Comparison of ENCODE assay signal across 13 cellular contexts in genomic region chr11:74055938-74056337, GRCh38. TPM values are rescaled to one million over a fixed set of nuclear protein-coding genes. Genes with fewer than 3 reads are reported as not detected.
A peak's percentile ranks its signal among the peaks of the same experiment; 100 is the strongest.
DNase-seq lines count a peak whose midpoint lies in the region; ATAC-seq and TF ChIP-seq lines count a peak whose summit lies in the region.
"Had no signal": no experiment of that assay in that cellular context is flagged by ENCODE, and none has a peak within 500 bp of the region (broad histone marks: within the 10 kb centered on the region; RNA-seq: fewer than 3 reads in every experiment).

No MANE protein-coding gene starts in this region.

- no peak overlapping the region for H3K4me3 Mint-ChIP-seq in mesothelial cell of epicardium
- H3K4me3 Mint-ChIP-seq: activated CD8-positive, alpha-beta T cell treated with anti-CD3 and anti-CD28 coated beads, Interleukin-2, amount 10 ng/mL, durations not matched to agents 7 days and 5 days; CD4-positive, alpha-beta memory T cell; T-cell had no signal

- H3K36me3 Mint-ChIP-seq in mesothelial cell of epicardium = peaks cover 28% of the 10 kb centered on the region

- H3K36me3 ChIP-seq in BJ (ENCODE audit: control insufficient read depth, insufficient read depth, low read length) (peaks cover 3% of the 10 kb centered on the region; the same call in 1 of the 2 replicates), breast epithelium (peaks cover 4% of the 10 kb centered on the region), upper lobe of right lung (peaks cover 5% of the 10 kb centered on the region)

- peak overlapping the region; percentile 33 for H3K27ac Mint-ChIP-seq in mesothelial cell of epicardium
- H3K27ac Mint-ChIP-seq: activated CD8-positive, alpha-beta T cell treated with anti-CD3 and anti-CD28 coated beads, Interleukin-2, amount 10 ng/mL, durations not matched to agents 7 days and 5 days; T-cell had no signal

- H3K27me3 ChIP-seq in BJ (ENCODE audit: control insufficient read depth, insufficient read depth, low read length) (no peaks in the 10 kb centered on the region), breast epithelium (no peaks in the 10 kb centered on the region), upper lobe of right lung (no peaks in the 10 kb centered on the region)

- H3K4me3 ChIP-seq in BJ (ENCODE audit: low read depth, low read length) (no peak overlapping the region), breast epithelium (no peak overlapping the region), upper lobe of right lung (no peak overlapping the region)

- intact Hi-C loops in breast epithelium (cut with DNase I; ENCODE audit: low total_unique reads) (no loop called here), upper lobe of right lung (cut with DNase I) (no loop called here)

- H3K9me3 Mint-ChIP-seq in mesothelial cell of epicardium = peaks cover 7% of the 10 kb centered on the region
- H3K9me3 Mint-ChIP-seq: CD4-positive, alpha-beta memory T cell; T-cell had no signal

- no peaks in the 10 kb centered on the region for H3K27me3 Mint-ChIP-seq in mesothelial cell of epicardium (ENCODE audit: low read depth)
- H3K27me3 Mint-ChIP-seq: CD4-positive, alpha-beta memory T cell; T-cell had no signal

- H3K27ac ChIP-seq in breast epithelium (peak overlapping the region; percentile 23 to 52), upper lobe of right lung (no peak overlapping the region)

- no peaks in the 10 kb centered on the region for H3K9me3 ChIP-seq in breast epithelium
- no peaks in the 10 kb centered on the region for H3K9me3 ChIP-seq in upper lobe of right lung

- DNase-seq in BJ (ENCODE audit: low read depth) (peak; percentile 9), LHCN-M2 (ENCODE audit: low read depth) (peak; percentile 79), breast epithelium (ENCODE audit: low spot score in 2 of 2) (no peak), mesothelial cell of epicardium (ENCODE audit: low spot score in 2 of 2, unreplicated experiment in 2 of 2) (no peak), upper lobe of right lung (no peak)
- DNase-seq in NK-92 treated with Interleukin-12 subunit alpha and Interleukin-12 subunit beta, amount 100 ng/mL, for 24 hours (lab: John Stamatoyannopoulos, UW) = no peak
- DNase-seq: activated CD8-positive, alpha-beta T cell treated with anti-CD3 and anti-CD28 coated beads, Interleukin-2, amount 10 ng/mL, durations not matched to agents 7 days and 5 days; CD4-positive, alpha-beta memory T cell; left ventricle myocardium superior; NCI-H446 treated with DMSO at 0.1 percent for 48 hours; T-cell had no signal

- peaks cover 9% of the 10 kb centered on the region for H3K4me1 Mint-ChIP-seq in mesothelial cell of epicardium

- TF ChIP-seq CTCF in BJ (IDR thresholded peaks at IDR 0.05; ENCODE audit: insufficient read depth, low read depth, low read length) = no peak
- no peak for TF ChIP-seq CTCF in breast epithelium (IDR thresholded peaks at IDR 0.05)
- no peak for TF ChIP-seq CTCF in mesothelial cell of epicardium (IDR thresholded peaks at IDR 0.05; ENCODE audit: unreplicated experiment)
- no peak for TF ChIP-seq CTCF in upper lobe of right lung (IDR thresholded peaks at IDR 0.05)

- no peak for TF ChIP-seq POLR2A in breast epithelium (IDR thresholded peaks at IDR 0.05)

- CTCF ChIA-PET in BJ (lab: Yijun Ruan, JAX) = interaction anchor here (1.1 kb wide), 1 partner anchor 14 kb away, joined by 3 read pairs; no protein-coding TSS in a partner anchor

- H3K4me1 ChIP-seq in breast epithelium (no peaks in the 10 kb centered on the region), upper lobe of right lung (no peaks in the 10 kb centered on the region)

- ATAC-seq in GM19351 (IDR thresholded peaks at IDR 0.05; ENCODE audit: unreplicated experiment) (no peak), HG02885 (IDR thresholded peaks at IDR 0.05; ENCODE audit: poor library complexity, unreplicated experiment) (no peak), upper lobe of right lung (no peak)
- ATAC-seq: activated CD8-positive, alpha-beta T cell treated with anti-CD3 and anti-CD28 coated beads, Interleukin-2, amount 10 ng/mL, durations not matched to agents 7 days and 5 days; left ventricle myocardium superior; T-cell had no signal

- POLR2A ChIA-PET in BJ (lab: Charles Lee) = no interaction called here

RNA-seq across cellular contexts. Expression of gene UCP3, which starts 47.1 kb away (rescaled TPM):
- 0.54 and 0.77 TPM in 2 replicates for polyA plus RNA-seq in BJ (2011; rRNA removed)
- 0.36 and 1.2 TPM in 2 replicates for polyA minus RNA-seq in BJ (2011; rRNA and poly(A)+ RNA removed)
- total RNA-seq in LHCN-M2 (2014; rRNA removed) (0.71 and 1.1 TPM in 2 replicates), breast epithelium (1 to 10 TPM; 1.6 to 5.9 (median 1.8) TPM), mesothelial cell of epicardium (4.1 to 5.8 TPM (median 4.5 TPM) in 3 replicates), upper lobe of right lung (2.6 TPM)
- polyA plus RNA-seq in LHCN-M2 (2012) = 0.64 TPM

Comparison
In these comparisons a context has a peak if more than half of its experiments do, and no peak if none do; other contexts are left out.
1. DNase-seq: peak in BJ (single experiment) and LHCN-M2 (single experiment); none in breast epithelium (0 of 2), mesothelial cell of epicardium (0 of 2), NK-92 treated with Interleukin-12 subunit alpha and Interleukin-12 subunit beta, amount 100 ng/mL, for 24 hours (single experiment) and upper lobe of right lung (single experiment).